ENCODE assay signal across 8 cellular contexts in the genomic region with DNA sequence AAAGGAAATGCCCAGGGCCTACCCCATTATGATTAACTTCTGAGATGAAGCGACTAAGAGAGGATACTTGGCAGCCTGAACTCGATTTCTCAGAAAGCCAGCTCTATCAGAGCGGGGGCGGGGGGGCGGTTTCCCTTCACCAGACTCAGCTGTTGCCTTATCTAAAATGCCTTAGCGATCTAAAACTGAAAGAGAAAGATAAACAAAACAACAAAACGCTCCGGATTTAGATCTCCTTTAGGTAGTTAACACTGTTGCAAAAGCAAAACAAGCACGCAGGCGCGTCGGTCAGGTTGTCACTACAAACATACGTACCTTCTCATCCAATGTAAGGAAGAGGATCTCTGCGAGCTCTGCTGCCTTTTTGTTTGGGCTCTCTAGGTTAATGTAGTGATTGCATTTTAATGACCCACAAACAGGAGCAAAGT. TPM values are rescaled to one million over a fixed set of nuclear protein-coding genes. Genes with fewer than 3 reads are reported as not detected.
DNase-seq lines count a peak whose midpoint lies in the region; ATAC-seq and TF ChIP-seq lines count a peak whose summit lies in the region.

No MANE protein-coding gene starts in this region.

- H3K9me3 Mint-ChIP-seq in T-helper 1 cell treated with Interleukin-12 subunit alpha and Interleukin-12 subunit beta and Interleukin-4 antibody, amounts not matched to agents 30 μg/mL and 1 μg/mL, for 36 hours, result no peaks in the 10 kb centered on the region

- H3K36me3 Mint-ChIP-seq in T-helper 1 cell treated with Interleukin-12 subunit alpha and Interleukin-12 subunit beta and Interleukin-4 antibody, amounts not matched to agents 30 μg/mL and 1 μg/mL, for 36 hours (ENCODE audit: low read depth), result no peaks in the 10 kb centered on the region

- peak overlapping the region; percentile 53 to 89 (median 74) for H3K4me3 ChIP-seq in dorsolateral prefrontal cortex
- peak overlapping the region; percentile 81 for H3K4me3 ChIP-seq in lung

- H3K36me3 ChIP-seq in lung (ENCODE audit: control insufficient read depth in 2 of 2, insufficient read depth in 2 of 2, low read length in 2 of 2), result no peaks in the 10 kb centered on the region

- H3K27ac ChIP-seq in dorsolateral prefrontal cortex, result peak overlapping the region in 16 of 59 donors; percentile 1 to 82 (median 66)
- peak overlapping the region; percentile 82 to 94 for H3K27ac ChIP-seq in lung (ENCODE audit: low read depth in 1 of 2, low read length in 1 of 2)

- H3K4me1 ChIP-seq in lung (ENCODE audit: control insufficient read depth in 2 of 2, insufficient read depth in 2 of 2, low read length in 2 of 2), result peaks cover 0 to 8% of the 10 kb centered on the region in 2 donors

- WGBS in lung, 2 donors, result 1% methylated on average over 14 of the region's 14 CpGs

- H3K4me1 Mint-ChIP-seq in T-helper 1 cell treated with Interleukin-12 subunit alpha and Interleukin-12 subunit beta and Interleukin-4 antibody, amounts not matched to agents 30 μg/mL and 1 μg/mL, for 36 hours (ENCODE audit: low read depth), result peaks cover 6% of the 10 kb centered on the region

- DNase-seq in NCI-H510A treated with DMSO at 0.1 percent for 48 hours (lab: John Stamatoyannopoulos, UW), result peak; percentile 12
- no peak for DNase-seq in NCI-H510A (lab: John Stamatoyannopoulos, UW)
- peak in 2 of 10 donors; percentile 4 to 45 for DNase-seq in dorsolateral prefrontal cortex
- DNase-seq in lung (ENCODE audit: low spot score), result peak; percentile 32
- peak; percentile 38 for DNase-seq in stimulated activated CD8-positive, alpha-beta memory T cell treated with anti-CD3 and anti-CD28 coated beads, Interleukin-4, amount 100 ng/mL, for 24 hours (ENCODE audit: low read depth)
- DNase-seq in NK-92 treated with Interleukin-12 subunit alpha and Interleukin-12 subunit beta, amount 100 ng/mL, for 24 hours (lab: John Stamatoyannopoulos, UW), result no peak

- H3K4me3 Mint-ChIP-seq in T-helper 1 cell treated with Interleukin-12 subunit alpha and Interleukin-12 subunit beta and Interleukin-4 antibody, amounts not matched to agents 30 μg/mL and 1 μg/mL, for 36 hours, result peak overlapping the region; percentile 84

- H3K27me3 Mint-ChIP-seq in T-helper 1 cell treated with Interleukin-12 subunit alpha and Interleukin-12 subunit beta and Interleukin-4 antibody, amounts not matched to agents 30 μg/mL and 1 μg/mL, for 36 hours (ENCODE audit: low read depth), result peaks cover 71% of the 10 kb centered on the region

- intact Hi-C loops in dorsolateral prefrontal cortex (cut with DNase I), result no loop called here

- H3K27me3 ChIP-seq in dorsolateral prefrontal cortex, result peaks cover 0 to 29% (median 0%) of the 10 kb centered on the region in 45 donors
- no peaks in the 10 kb centered on the region for H3K27me3 ChIP-seq in lung (ENCODE audit: control insufficient read depth, insufficient read depth)

- no peaks in the 10 kb centered on the region for H3K9me3 ChIP-seq in lung (ENCODE audit: control insufficient read depth in 2 of 2, insufficient read depth in 1 of 2, low read length in 1 of 2)

- TF ChIP-seq CTCF in dorsolateral prefrontal cortex (IDR thresholded peaks at IDR 0.05 in 54 of 56, conservative IDR thresholded peaks at IDR 0.05 in 2 of 56; ENCODE audit: low read depth in 1 of 56, partially characterized antibody in 56 of 56), result peak in 1 of 56 donors; percentile 8
- TF ChIP-seq CTCF in lung (IDR thresholded peaks at IDR 0.05; ENCODE audit: control extremely low read depth, extremely low read depth), result no peak

- H3K27ac Mint-ChIP-seq in T-helper 1 cell treated with Interleukin-12 subunit alpha and Interleukin-12 subunit beta and Interleukin-4 antibody, amounts not matched to agents 30 μg/mL and 1 μg/mL, for 36 hours, result peak overlapping the region; percentile 64

- ATAC-seq in HG02981 (IDR thresholded peaks at IDR 0.05; ENCODE audit: unreplicated experiment), result peak; percentile 29
- ATAC-seq in lung (ENCODE audit: insufficient read depth, low FRiP score), result peak; percentile 24

RNA-seq across cellular contexts. Expression of a gene that starts 1.1 kb away (rescaled TPM):
- total RNA-seq in dorsolateral prefrontal cortex, result 10 to 100 TPM in 106 of 120 experiments, 1 to 10 TPM in 14; 5.8 to 37.2 (median 15.9) TPM
- total RNA-seq in lung, result 10 to 100 TPM; 23.0 to 44.5 TPM
- polyA plus RNA-seq in lung, result 1 to 10 TPM; 4.6 to 6.7 TPM

Comparison
In these comparisons a context has a peak if more than half of its experiments do, and no peak if none do; other contexts are left out.
1. DNase-seq: peak in NCI-H510A treated with DMSO at 0.1 percent for 48 hours (single experiment), lung (single experiment) and stimulated activated CD8-positive, alpha-beta memory T cell treated with anti-CD3 and anti-CD28 coated beads, Interleukin-4, amount 100 ng/mL, for 24 hours (single experiment); none in NCI-H510A (single experiment) and NK-92 treated with Interleukin-12 subunit alpha and Interleukin-12 subunit beta, amount 100 ng/mL, for 24 hours (single experiment).